In the genomic region with DNA sequence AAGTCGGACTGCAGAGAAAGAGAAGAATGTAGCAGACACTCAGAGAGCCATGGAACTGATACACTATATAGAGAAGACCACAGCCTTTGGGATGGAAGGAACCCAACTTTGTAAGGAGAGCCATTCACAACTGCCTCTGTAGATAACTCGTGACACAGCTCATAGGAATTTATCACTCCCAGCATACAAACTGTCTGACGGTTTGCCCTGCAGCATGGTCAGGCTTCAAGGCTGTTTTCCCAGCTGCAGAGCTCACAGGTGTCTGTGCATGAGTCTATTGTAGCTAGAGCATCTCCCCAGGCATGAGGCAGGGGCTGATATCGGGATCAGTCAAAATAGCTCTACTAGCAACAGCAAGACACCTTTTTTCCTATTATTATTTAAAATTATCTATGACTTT, we compare ENCODE assay signal across 12 cellular contexts.
DNase-seq lines count a peak whose midpoint lies in the region; ATAC-seq and TF ChIP-seq lines count a peak whose summit lies in the region.
"Had no signal": no experiment of that assay in that cellular context is flagged by ENCODE, and none has a peak within 500 bp of the region (broad histone marks: within the 10 kb centered on the region; RNA-seq: fewer than 3 reads in every experiment).

No MANE protein-coding gene starts in this region.

- peaks cover 57 to 61% of the 10 kb centered on the region in 2 donors for H3K4me1 ChIP-seq in gastrocnemius medialis

- no peak for TF ChIP-seq CTCF in HFF-Myc (IDR thresholded peaks at IDR 0.05; ENCODE audit: low read depth, low read length, missing control alignments)
- TF ChIP-seq CTCF in gastrocnemius medialis (IDR thresholded peaks at IDR 0.05 in 4 of 5, conservative IDR thresholded peaks at IDR 0.05 in 1 of 5) = no peak
- no peak for TF ChIP-seq CTCF in type B pancreatic cell (conservative IDR thresholded peaks at IDR 0.05)

- peaks cover 39% of the 10 kb centered on the region for H3K4me1 Mint-ChIP-seq in type B pancreatic cell (ENCODE audit: unreplicated experiment)
- H3K4me1 Mint-ChIP-seq: T-cell had no signal

- DNase-seq in HFF-Myc (ENCODE audit: extremely low read depth, low read depth) (peak; percentile 25), SK-MEL-5 (ENCODE audit: low read depth, low spot score) (peak; percentile 46), foreskin melanocyte (peak; percentile 74), gastrocnemius medialis (peak; percentile 67 to 75), GM19238 (ENCODE audit: insufficient read length, low spot score) (no peak), type B pancreatic cell (ENCODE audit: extremely low spot score, unreplicated experiment) (no peak)
- DNase-seq in stimulated activated CD8-positive, alpha-beta memory T cell treated with anti-CD3 and anti-CD28 coated beads, Interleukin-4, amount 100 ng/mL, for 48 hours = no peak
- DNase-seq: DND-41, NCI-H524 treated with DMSO at 0.1 percent for 48 hours, pancreas, T-cell had no signal

- peaks cover 16% of the 10 kb centered on the region for H3K36me3 Mint-ChIP-seq in type B pancreatic cell
- H3K36me3 Mint-ChIP-seq: T-cell had no signal

- no peaks in the 10 kb centered on the region for H3K27me3 Mint-ChIP-seq in type B pancreatic cell

- no peak overlapping the region for H3K4me3 ChIP-seq in HFF-Myc (replicated peaks; ENCODE audit: low read depth, low read length)
- H3K4me3 ChIP-seq in gastrocnemius medialis = no peak overlapping the region
- H3K4me3 ChIP-seq: pancreas had no signal

- intact Hi-C loops in gastrocnemius medialis (cut with DNase I; ENCODE audit: low total_unique reads) = loop anchor here (2.0 to 5.0 kb wide), 4 partner anchors 92 to 334 kb away; a partner anchor contains a TSS

- in situ Hi-C loops in SK-MEL-5 (cut with HindIII; ENCODE audit: low pct_unique_long_range_greater_than_20kb, low sequenced_read_pairs) (no loop called here), gastrocnemius medialis (cut with MboI; ENCODE audit: low sequenced_read_pairs in 4 of 4) (no loop called here)

- peak; percentile 94 to 96 for ATAC-seq in gastrocnemius medialis
- ATAC-seq in GM18867 (IDR thresholded peaks at IDR 0.05; ENCODE audit: unreplicated experiment) = no peak
- ATAC-seq: T-cell had no signal

- H3K27ac ChIP-seq in gastrocnemius medialis = peak overlapping the region; percentile 65 to 83 (median 78)
- H3K27ac ChIP-seq: pancreas had no signal

- no peaks in the 10 kb centered on the region for H3K27me3 ChIP-seq in gastrocnemius medialis
- H3K27me3 ChIP-seq: pancreas had no signal

- peaks cover 19% of the 10 kb centered on the region for H3K9me3 Mint-ChIP-seq in type B pancreatic cell

- no peaks in the 10 kb centered on the region for H3K9me3 ChIP-seq in gastrocnemius medialis
- H3K9me3 ChIP-seq: pancreas had no signal

- no peak overlapping the region for H3K27ac Mint-ChIP-seq in type B pancreatic cell
- H3K27ac Mint-ChIP-seq: T-cell had no signal

- TF ChIP-seq POLR2A in gastrocnemius medialis (IDR thresholded peaks at IDR 0.05) = no peak

- H3K36me3 ChIP-seq in gastrocnemius medialis = no peaks in the 10 kb centered on the region
- H3K36me3 ChIP-seq: pancreas had no signal

- no peak overlapping the region for H3K4me3 Mint-ChIP-seq in type B pancreatic cell
- H3K4me3 Mint-ChIP-seq: T-cell had no signal

Comparison
In these comparisons a context has a peak if more than half of its experiments do, and no peak if none do; other contexts are left out.
1. DNase-seq: peak in HFF-Myc (single experiment), SK-MEL-5 (single experiment), foreskin melanocyte (single experiment) and gastrocnemius medialis (2 of 2); none in GM19238 (single experiment), type B pancreatic cell (single experiment) and stimulated activated CD8-positive, alpha-beta memory T cell treated with anti-CD3 and anti-CD28 coated beads, Interleukin-4, amount 100 ng/mL, for 48 hours (single experiment).